ENCODE assay signal across 12 cellular contexts in the genomic region with DNA sequence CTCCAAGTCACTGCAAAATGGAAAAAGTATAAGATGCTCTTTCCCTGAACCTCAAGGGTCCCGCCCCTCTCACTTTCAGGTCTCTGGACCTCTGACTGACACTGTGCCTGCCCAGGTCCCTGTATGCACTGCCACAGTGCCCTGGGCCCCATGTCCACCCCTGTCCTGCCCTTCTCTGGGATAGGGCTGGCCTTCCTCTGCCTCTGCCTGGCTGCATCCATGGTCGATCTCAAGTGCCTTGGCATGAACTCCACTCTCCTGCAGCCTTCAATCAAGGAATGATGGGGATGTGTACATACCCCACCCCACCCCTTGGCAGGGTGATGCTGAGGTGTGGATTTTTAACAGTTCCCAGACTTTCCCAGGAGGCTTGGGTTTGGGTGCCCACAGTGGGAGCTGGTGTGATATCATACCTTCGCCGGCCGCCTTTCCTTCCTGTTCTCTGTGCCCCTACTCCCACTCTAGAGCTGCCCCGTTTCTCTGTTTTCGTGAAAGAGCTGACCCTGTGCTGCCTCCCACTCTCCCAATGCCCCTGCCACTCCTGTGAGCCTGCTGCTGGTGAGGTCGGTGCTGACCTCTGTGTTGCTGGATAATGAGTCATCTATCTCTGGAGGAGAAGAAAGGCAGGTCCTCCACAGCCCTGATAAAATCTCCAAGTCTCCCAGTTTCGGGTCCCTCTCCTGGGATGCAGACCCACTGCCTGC. TPM values are rescaled to one million over a fixed set of nuclear protein-coding genes. Genes with fewer than 3 reads are reported as not detected.
DNase-seq lines count a peak whose midpoint lies in the region; ATAC-seq, FAIRE-seq and TF ChIP-seq lines count a peak whose summit lies in the region.
"Had no signal": no experiment of that assay in that cellular context is flagged by ENCODE, and none has a peak within 500 bp of the region (broad histone marks: within the 10 kb centered on the region; RNA-seq: fewer than 3 reads in every experiment).

No MANE protein-coding gene starts in this region.

- no peaks in the 10 kb centered on the region for H3K9me3 Mint-ChIP-seq in activated naive CD8-positive, alpha-beta T cell treated with anti-CD3 and anti-CD28 coated beads, Interleukin-2, amount 10 ng/mL, durations not matched to agents 7 days and 5 days

- peaks cover 31% of the 10 kb centered on the region for H3K36me3 Mint-ChIP-seq in activated naive CD8-positive, alpha-beta T cell treated with anti-CD3 and anti-CD28 coated beads, Interleukin-2, amount 10 ng/mL, durations not matched to agents 7 days and 5 days

- intact Hi-C loops in kidney (cut with DNase I): no loop called here

- H3K9ac ChIP-seq in GM23248: no peak overlapping the region
- no peak overlapping the region for H3K9ac ChIP-seq in kidney (ENCODE audit: low read length in 2 of 2)
- no peak overlapping the region for H3K9ac ChIP-seq in MM.1S (ENCODE audit: low read length)

- H3K36me3 ChIP-seq in GM23248 (ENCODE audit: low read depth): peaks cover 6% of the 10 kb centered on the region
- peaks cover 0 to 3% of the 10 kb centered on the region in 2 donors for H3K36me3 ChIP-seq in kidney (ENCODE audit: control insufficient read depth in 1 of 2, insufficient read depth in 2 of 2, low read length in 2 of 2)
- H3K36me3 ChIP-seq in MM.1S (replicated peaks; ENCODE audit: insufficient read depth, low read length): no peaks in the 10 kb centered on the region

- DNase-seq in AG08395 (ENCODE audit: low spot score): peak; percentile 20
- peak; percentile 62 for DNase-seq in GM23248
- DNase-seq in activated naive CD8-positive, alpha-beta T cell treated with anti-CD3 and anti-CD28 coated beads, Interleukin-2, amount 10 ng/mL, durations not matched to agents 7 days and 5 days: no peak
- DNase-seq in kidney: peak; percentile 48
- no peak for DNase-seq in HPDE6-E6E7 (ENCODE audit: extremely low spot score)
- no peak for DNase-seq in ureter (ENCODE audit: low spot score)
- DNase-seq in MM.1S: no peak
- DNase-seq: COR-L47; stimulated activated CD8-positive, alpha-beta memory T cell treated with anti-CD3 and anti-CD28 coated beads, Interleukin-4, amount 100 ng/mL, for 48 hours had no signal

- H4K20me1 ChIP-seq in GM23248 (ENCODE audit: insufficient read depth) (no peaks in the 10 kb centered on the region), MM.1S (ENCODE audit: insufficient read depth, low read length) (no peaks in the 10 kb centered on the region)

- H3K4me1 Mint-ChIP-seq in activated naive CD8-positive, alpha-beta T cell treated with anti-CD3 and anti-CD28 coated beads, Interleukin-2, amount 10 ng/mL, durations not matched to agents 7 days and 5 days: peaks cover 66% of the 10 kb centered on the region

- peak overlapping the region; percentile 66 for H3K27ac Mint-ChIP-seq in activated naive CD8-positive, alpha-beta T cell treated with anti-CD3 and anti-CD28 coated beads, Interleukin-2, amount 10 ng/mL, durations not matched to agents 7 days and 5 days

- H3K4me1 ChIP-seq in GM23248 (ENCODE audit: insufficient read depth) (peaks cover 19% of the 10 kb centered on the region), kidney (ENCODE audit: control insufficient read depth in 1 of 2, insufficient read depth in 1 of 2, low read depth in 1 of 2, low read length in 2 of 2) (peaks cover 4 to 22% of the 10 kb centered on the region in 2 donors), MM.1S (ENCODE audit: low read length) (peaks cover 33% of the 10 kb centered on the region)

- no peak for ATAC-seq in activated naive CD8-positive, alpha-beta T cell treated with anti-CD3 and anti-CD28 coated beads, Interleukin-2, amount 10 ng/mL, durations not matched to agents 7 days and 5 days (ENCODE audit: low read depth)
- no peak for ATAC-seq in GM19397 (IDR thresholded peaks at IDR 0.05; ENCODE audit: unreplicated experiment)
- ATAC-seq: right lobe of liver had no signal

- H3K27me3 Mint-ChIP-seq in activated naive CD8-positive, alpha-beta T cell treated with anti-CD3 and anti-CD28 coated beads, Interleukin-2, amount 10 ng/mL, durations not matched to agents 7 days and 5 days: peaks cover 4% of the 10 kb centered on the region

- FAIRE-seq in kidney (lab: Jason Lieb, UNC): no peak

- POLR2A ChIA-PET in activated naive CD8-positive, alpha-beta T cell treated with anti-CD3 and anti-CD28 coated beads, Interleukin-2, amount 10 ng/mL, durations not matched to agents 7 days and 5 days (lab: Charles Lee): no interaction called here

- H3K27me3 ChIP-seq in GM23248 (replicated peaks; ENCODE audit: insufficient read depth) (no peaks in the 10 kb centered on the region), MM.1S (replicated peaks; ENCODE audit: insufficient read depth, low read length) (no peaks in the 10 kb centered on the region)
- H3K27me3 ChIP-seq: right lobe of liver had no signal

- H3F3A ChIP-seq in GM23248 (ENCODE audit: insufficient read depth) (no peaks in the 10 kb centered on the region), MM.1S (ENCODE audit: insufficient read depth, low read length) (peaks cover 19% of the 10 kb centered on the region)

- 65 to 73% methylated on average over 7 to 9 of the region's 9 CpGs for WGBS in GM23248 (ENCODE audit: low coverage in 1 of 2, low lambda C conversion rate in 2 of 2, missing lambda C conversion rate in 2 of 2), 2 experiments

- H2AFZ ChIP-seq in GM23248 (no peak overlapping the region), MM.1S (ENCODE audit: low read length) (no peak overlapping the region)

- H3K9me3 ChIP-seq in GM23248 (ENCODE audit: low read depth): no peaks in the 10 kb centered on the region
- H3K9me3 ChIP-seq in kidney (ENCODE audit: control insufficient read depth in 1 of 2, low read length in 2 of 2): no peaks in the 10 kb centered on the region
- H3K9me3 ChIP-seq in MM.1S (replicated peaks; ENCODE audit: insufficient read depth, low read length): no peaks in the 10 kb centered on the region
- H3K9me3 ChIP-seq: right lobe of liver had no signal

- H3K27ac ChIP-seq in GM23248 (no peak overlapping the region; the same call in 1 of the 2 replicates), kidney (ENCODE audit: low read depth in 2 of 2, low read length in 2 of 2) (no peak overlapping the region), MM.1S (ENCODE audit: low read length) (no peak overlapping the region)
- H3K27ac ChIP-seq: epithelial cell of prostate, right lobe of liver had no signal

- peaks cover 82% of the 10 kb centered on the region for H3K79me2 ChIP-seq in GM23248 (ENCODE audit: insufficient read depth)
- H3K79me2 ChIP-seq in MM.1S (ENCODE audit: low read length): peaks cover 40% of the 10 kb centered on the region

- TF ChIP-seq CTCF in kidney (IDR thresholded peaks at IDR 0.05; ENCODE audit: borderline replicate concordance, extremely low read depth, insufficient read depth) (no peak), MM.1S (IDR thresholded peaks at IDR 0.05; ENCODE audit: low read length) (no peak)

- no peak overlapping the region for H3K4me3 Mint-ChIP-seq in activated naive CD8-positive, alpha-beta T cell treated with anti-CD3 and anti-CD28 coated beads, Interleukin-2, amount 10 ng/mL, durations not matched to agents 7 days and 5 days

- H3K9me2 ChIP-seq in GM23248 (ENCODE audit: insufficient read depth): no peaks in the 10 kb centered on the region
- no peaks in the 10 kb centered on the region for H3K9me2 ChIP-seq in MM.1S (replicated peaks; ENCODE audit: insufficient read depth, low read length)

- H3K4me2 ChIP-seq in GM23248 (ENCODE audit: unreplicated experiment): peak overlapping the region; percentile 21
- H3K4me2 ChIP-seq in MM.1S (ENCODE audit: low read depth, low read length): no peak overlapping the region

- 0 out of 2 replicates have a peak overlapping the region, but pooled peaks have one; percentile 4 for H3K4me3 ChIP-seq in GM23248
- no peak overlapping the region for H3K4me3 ChIP-seq in kidney (ENCODE audit: low read length in 2 of 2)
- H3K4me3 ChIP-seq in MM.1S (ENCODE audit: low read length): no peak overlapping the region
- H3K4me3 ChIP-seq: right lobe of liver had no signal

- in situ Hi-C loops in GM23248 (cut with MboI): no loop called here

RNA-seq across cellular contexts. Expression of a gene that starts 18.9 kb away (rescaled TPM):
- 17.5 and 24.3 TPM in 2 replicates for total RNA-seq in GM23248 (2014; rRNA removed; shearing (Covaris generic))
- 19.1 and 19.2 TPM in 2 replicates for polyA plus RNA-seq in GM23248 (2016; fragmentation: Nextera tagmentation; extraction: Ambion mirVana)
- total RNA-seq in activated naive CD8-positive, alpha-beta T cell treated with anti-CD3 and anti-CD28 coated beads, Interleukin-2, amount 10 ng/mL, durations not matched to agents 7 days and 5 days: 10 to 100 TPM; 57.7 to 64.5 TPM
- 89.2 TPM for total RNA-seq in kidney
- 34.8 TPM for polyA plus RNA-seq in kidney (ENCODE audit: insufficient read depth, low read depth, low replicate concordance)
- total RNA-seq in ureter: 97.9 TPM

RNA-seq across cellular contexts. Expression of a gene that starts 32.0 kb away (rescaled TPM):
- total RNA-seq in GM23248 (2014; rRNA removed; shearing (Covaris generic)): 109 and 110 TPM in 2 replicates
- polyA plus RNA-seq in GM23248 (2016; fragmentation: Nextera tagmentation; extraction: Ambion mirVana) (79.1 and 90.4 TPM in 2 replicates), kidney (ENCODE audit: insufficient read depth, low read depth, low replicate concordance) (59.7 TPM)
- total RNA-seq in activated naive CD8-positive, alpha-beta T cell treated with anti-CD3 and anti-CD28 coated beads, Interleukin-2, amount 10 ng/mL, durations not matched to agents 7 days and 5 days: 10 to 100 TPM; 64.9 to 65.8 TPM
- total RNA-seq in kidney (60.1 TPM), ureter (76.5 TPM)

Comparison
In these comparisons a context has a peak if more than half of its experiments do, and no peak if none do; other contexts are left out.
1. DNase-seq: peak in AG08395 (single experiment), GM23248 (single experiment) and kidney (single experiment); none in activated naive CD8-positive, alpha-beta T cell treated with anti-CD3 and anti-CD28 coated beads, Interleukin-2, amount 10 ng/mL, durations not matched to agents 7 days and 5 days (single experiment), HPDE6-E6E7 (single experiment), ureter (single experiment) and MM.1S (single experiment).